ENCODE assay signal across 36 cellular contexts in the genomic region with DNA sequence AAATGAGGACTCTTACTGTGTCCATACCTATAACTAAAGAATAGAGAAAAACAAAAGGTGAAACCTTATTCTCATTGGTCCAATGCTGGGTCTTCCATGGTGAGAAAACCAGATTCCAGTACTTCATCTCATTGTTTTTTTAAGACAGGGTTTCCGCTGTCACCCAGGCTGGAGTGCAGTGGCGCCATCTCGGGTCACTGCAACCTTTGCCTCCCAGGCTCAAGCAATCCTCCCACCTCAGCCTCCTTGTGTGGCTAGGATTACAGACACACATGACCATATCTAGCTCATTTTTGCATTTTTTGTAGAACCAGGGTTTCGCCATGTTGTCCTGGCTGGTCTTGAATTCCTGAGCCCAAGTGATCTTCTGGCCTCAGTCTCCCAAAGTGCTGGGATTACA. TPM values are rescaled to one million over a fixed set of nuclear protein-coding genes. Genes with fewer than 3 reads are reported as not detected.
"Had no signal": no experiment of that assay in that cellular context is flagged by ENCODE, and none has a peak within 500 bp of the region (broad histone marks: within the 10 kb centered on the region; RNA-seq: fewer than 3 reads in every experiment).

No MANE protein-coding gene starts in this region.

- H3K27ac ChIP-seq: adrenal gland, body of pancreas, brain microvascular endothelial cell, VCaP had no signal

- H3K4me3 ChIP-seq: adrenal gland, body of pancreas, breast epithelium had no signal

- H3K27ac Mint-ChIP-seq: activated B cell treated with CpG ODN at 0.5 μM for 24 hours; activated CD4-positive, alpha-beta memory T cell treated with anti-CD3 and anti-CD28 coated beads for 36 hours; activated CD4-positive, alpha-beta T cell treated with anti-CD3 and anti-CD28 coated beads, Interleukin-2, amount 10 ng/mL, durations not matched to agents 24 days and 14 days; activated CD8-positive, alpha-beta T cell treated with anti-CD3 and anti-CD28 coated beads for 36 hours; activated naive CD4-positive, alpha-beta T cell treated with anti-CD3 and anti-CD28 coated beads for 36 hours; activated naive CD8-positive, alpha-beta T cell treated with anti-CD3 and anti-CD28 coated beads, Interleukin-2, amount 10 ng/mL, durations not matched to agents 7 days and 5 days; activated T-helper 1 cell treated with anti-CD3 and anti-CD28 coated beads, Interleukin-12 subunit alpha, Interleukin-12 subunit beta, Interleukin-2, Interleukin-4 antibody, amounts not matched to agents 30 ng/mL and 10 ng/mL and 1 ng/mL, durations not matched to agents 14 hours and 24 hours and 36 hours; activated T-helper 17 cell treated with anti-CD3 and anti-CD28 coated beads, Interleukin-2, amount 50 U/mL, for 72 hours; T-helper 1 cell treated with Interleukin-12 subunit alpha and Interleukin-12 subunit beta and Interleukin-4 antibody, amounts not matched to agents 30 μg/mL and 1 μg/mL, for 36 hours; T-helper 2 cell treated with Interferon-gamma antibody and Interleukin-4, amounts not matched to agents 5 μg/mL and 100 μg/mL, for 36 hours had no signal

- FAIRE-seq: astrocyte, TTC549 had no signal

- H3K4me1 ChIP-seq: breast epithelium had no signal

- H3K27me3 ChIP-seq: adrenal gland, body of pancreas, brain microvascular endothelial cell, breast epithelium had no signal

- H3K9me3 Mint-ChIP-seq: activated B cell treated with CpG ODN at 0.5 μM for 24 hours; activated CD4-positive, alpha-beta memory T cell treated with anti-CD3 and anti-CD28 coated beads for 36 hours; activated CD4-positive, alpha-beta T cell treated with anti-CD3 and anti-CD28 coated beads, Interleukin-2, amount 10 ng/mL, durations not matched to agents 24 days and 14 days; activated CD8-positive, alpha-beta T cell treated with anti-CD3 and anti-CD28 coated beads for 36 hours; activated naive CD4-positive, alpha-beta T cell treated with anti-CD3 and anti-CD28 coated beads for 36 hours; activated naive CD4-positive, alpha-beta T cell treated with anti-CD3 and anti-CD28 coated beads, Interleukin-2, amount 50 U/mL, for 72 hours; activated naive CD8-positive, alpha-beta T cell treated with anti-CD3 and anti-CD28 coated beads, Interleukin-2, amount 10 ng/mL, durations not matched to agents 7 days and 5 days; activated T-helper 1 cell treated with anti-CD3 and anti-CD28 coated beads, Interleukin-12 subunit alpha, Interleukin-12 subunit beta, Interleukin-2, Interleukin-4 antibody, amounts not matched to agents 30 ng/mL and 10 ng/mL and 1 ng/mL, durations not matched to agents 14 hours and 24 hours and 36 hours; activated T-helper 17 cell treated with anti-CD3 and anti-CD28 coated beads, Interleukin-2, amount 50 U/mL, for 72 hours; central memory CD8-positive, alpha-beta T cell; T-helper 1 cell treated with Interleukin-12 subunit alpha and Interleukin-12 subunit beta and Interleukin-4 antibody, amounts not matched to agents 30 μg/mL and 1 μg/mL, for 36 hours; T-helper 2 cell treated with Interferon-gamma antibody and Interleukin-4, amounts not matched to agents 5 μg/mL and 100 μg/mL, for 36 hours had no signal

- H3K27me3 Mint-ChIP-seq: activated B cell treated with CpG ODN at 0.5 μM for 24 hours; activated CD4-positive, alpha-beta memory T cell treated with anti-CD3 and anti-CD28 coated beads for 36 hours; activated CD4-positive, alpha-beta T cell treated with anti-CD3 and anti-CD28 coated beads, Interleukin-2, amount 10 ng/mL, durations not matched to agents 24 days and 14 days; activated CD8-positive, alpha-beta T cell treated with anti-CD3 and anti-CD28 coated beads for 36 hours; activated naive CD8-positive, alpha-beta T cell treated with anti-CD3 and anti-CD28 coated beads, Interleukin-2, amount 10 ng/mL, durations not matched to agents 7 days and 5 days; activated T-helper 17 cell treated with anti-CD3 and anti-CD28 coated beads, Interleukin-2, amount 50 U/mL, for 72 hours; central memory CD8-positive, alpha-beta T cell had no signal

- H3K4me3 Mint-ChIP-seq: activated B cell treated with CpG ODN at 0.5 μM for 24 hours; activated CD4-positive, alpha-beta memory T cell treated with anti-CD3 and anti-CD28 coated beads for 36 hours; activated CD4-positive, alpha-beta T cell treated with anti-CD3 and anti-CD28 coated beads, Interleukin-2, amount 10 ng/mL, durations not matched to agents 24 days and 14 days; activated CD8-positive, alpha-beta T cell treated with anti-CD3 and anti-CD28 coated beads for 36 hours; activated naive CD4-positive, alpha-beta T cell treated with anti-CD3 and anti-CD28 coated beads for 36 hours; activated naive CD8-positive, alpha-beta T cell treated with anti-CD3 and anti-CD28 coated beads, Interleukin-2, amount 10 ng/mL, durations not matched to agents 7 days and 5 days; activated T-helper 1 cell treated with anti-CD3 and anti-CD28 coated beads, Interleukin-12 subunit alpha, Interleukin-12 subunit beta, Interleukin-2, Interleukin-4 antibody, amounts not matched to agents 30 ng/mL and 10 ng/mL and 1 ng/mL, durations not matched to agents 14 hours and 24 hours and 36 hours; activated T-helper 17 cell treated with anti-CD3 and anti-CD28 coated beads, Interleukin-2, amount 50 U/mL, for 72 hours; central memory CD8-positive, alpha-beta T cell; T-helper 1 cell treated with Interleukin-12 subunit alpha and Interleukin-12 subunit beta and Interleukin-4 antibody, amounts not matched to agents 30 μg/mL and 1 μg/mL, for 36 hours; T-helper 2 cell treated with Interferon-gamma antibody and Interleukin-4, amounts not matched to agents 5 μg/mL and 100 μg/mL, for 36 hours had no signal

- ATAC-seq: activated CD8-positive, alpha-beta T cell treated with anti-CD3 and anti-CD28 coated beads for 36 hours; activated naive CD4-positive, alpha-beta T cell treated with anti-CD3 and anti-CD28 coated beads, Interleukin-2, amount 50 U/mL, for 72 hours; activated T-helper 17 cell treated with anti-CD3 and anti-CD28 coated beads, Interleukin-2, amount 50 U/mL, for 72 hours; body of pancreas had no signal

- H3K9me3 ChIP-seq: adrenal gland, body of pancreas, breast epithelium had no signal

- DNase-seq: activated B cell treated with CpG ODN at 0.5 μM for 24 hours; activated CD4-positive, alpha-beta memory T cell treated with anti-CD3 and anti-CD28 coated beads for 36 hours; activated CD4-positive, alpha-beta T cell treated with anti-CD3 and anti-CD28 coated beads for 4 hours; activated CD4-positive, alpha-beta T cell treated with anti-CD3 and anti-CD28 coated beads, Interleukin-2, amount 10 ng/mL, durations not matched to agents 24 days and 14 days; activated CD4-positive, alpha-beta T cell treated with anti-CD3 and anti-CD28 coated beads, Interleukin-2, amount 50 U/mL, for 1 hour; activated CD4-positive, alpha-beta T cell treated with anti-CD3 and anti-CD28 coated beads, Interleukin-2, amount 50 U/mL, for 4 hours; activated CD4-positive, CD25-positive, alpha-beta regulatory T cell treated with anti-CD3 and anti-CD28 coated beads, Interleukin-2, amount 50 U/mL, for 72 hours; activated CD8-positive, alpha-beta memory T cell treated with anti-CD3 and anti-CD28 coated beads, Interleukin-2, amount 50 U/mL, for 4 hours; activated CD8-positive, alpha-beta T cell treated with anti-CD3 and anti-CD28 coated beads for 36 hours; activated effector memory CD4-positive, alpha-beta T cell treated with anti-CD3 and anti-CD28 coated beads, Interleukin-2, amount 50 U/mL, for 16 hours; activated gamma-delta T cell treated with Interleukin-2 at 50 U/mL for 16 hours; activated naive CD4-positive, alpha-beta T cell; activated naive CD4-positive, alpha-beta T cell treated with anti-CD3 and anti-CD28 coated beads for 36 hours; activated naive CD4-positive, alpha-beta T cell treated with anti-CD3 and anti-CD28 coated beads, Interleukin-2, amount 50 U/mL, for 16 hours; activated naive CD8-positive, alpha-beta T cell treated with anti-CD3 and anti-CD28 coated beads, Interleukin-2, amount 10 ng/mL, durations not matched to agents 7 days and 5 days; activated T-cell treated with anti-CD3 and anti-CD28 coated beads, Interleukin-2, amount 50 U/mL, for 48 hours; adrenal gland; amniotic stem cell; body of pancreas; brain microvascular endothelial cell; caudate nucleus; cerebellar nuclear complex; SW 1271; T-helper 1 cell; T-helper 2 cell; T-helper 9 cell had no signal

RNA-seq across cellular contexts. Expression of a gene that starts 22.6 kb away (rescaled TPM):
- total RNA-seq: body of pancreas had no signal
